13 cellular contexts compared by ENCODE assay signal in genomic region chr15:90209591-90209990, GRCh38. TPM values are rescaled to one million over a fixed set of nuclear protein-coding genes. Genes with fewer than 3 reads are reported as not detected.
A peak's percentile ranks its signal among the peaks of the same experiment; 100 is the strongest.
DNase-seq lines count a peak whose midpoint lies in the region; ATAC-seq and TF ChIP-seq lines count a peak whose summit lies in the region.
"Had no signal": no experiment of that assay in that cellular context is flagged by ENCODE, and none has a peak within 500 bp of the region (broad histone marks: within the 10 kb centered on the region; RNA-seq: fewer than 3 reads in every experiment).

No MANE protein-coding gene starts in this region.

- H2AFZ ChIP-seq in neuronal stem cell (ENCODE audit: low read length): no peak overlapping the region

- H2BK120ac ChIP-seq in neuronal stem cell (ENCODE audit: low read depth, low read length): no peak overlapping the region

- H3K4me1 Mint-ChIP-seq in activated CD4-positive, alpha-beta T cell treated with anti-CD3 and anti-CD28 coated beads for 36 hours: peaks cover 31% of the 10 kb centered on the region

- H3K27me3 ChIP-seq in neuronal stem cell (ENCODE audit: control insufficient read depth in 3 of 3, insufficient read depth in 3 of 3, low read depth in 1 of 3, low read length in 3 of 3) (no peaks in the 10 kb centered on the region), tibial nerve (no peaks in the 10 kb centered on the region)
- H3K27me3 ChIP-seq: dorsolateral prefrontal cortex had no signal

- CTCF ChIA-PET in activated CD4-positive, alpha-beta T cell treated with anti-CD3 and anti-CD28 coated beads for 36 hours (lab: Charles Lee): interaction anchor here (1.0 to 1.3 kb wide), 2 partner anchors 92 to 335 kb away, joined by 3 to 4 read pairs; no protein-coding TSS in a partner anchor
- CTCF ChIA-PET in RWPE1 (lab: Yijun Ruan, JAX): no interaction called here

- H2BK15ac ChIP-seq in neuronal stem cell (ENCODE audit: low read length): no peak overlapping the region

- intact Hi-C loops in activated CD4-positive, alpha-beta T cell treated with anti-CD3 and anti-CD28 coated beads for 36 hours (cut with DNase I, micrococcal nuclease): no loop called here

- DNase-seq in activated CD4-positive, alpha-beta T cell treated with anti-CD3 and anti-CD28 coated beads for 36 hours: peak; percentile 59
- no peak for DNase-seq in activated CD4-positive, alpha-beta T cell treated with anti-CD3 and anti-CD28 coated beads, Interleukin-2, amount 50 U/mL, for 1 hour
- DNase-seq in RWPE1 (ENCODE audit: low spot score) (no peak), neuronal stem cell (ENCODE audit: low spot score) (no peak), NCI-H1417 treated with DMSO at 0.1 percent for 48 hours (lab: John Stamatoyannopoulos, UW) (no peak), NOMO-1 (lab: John Stamatoyannopoulos, UW; ENCODE audit: unreplicated experiment in 2 of 2) (no peak), tibial nerve (ENCODE audit: low spot score in 2 of 2) (no peak)
- DNase-seq: 8988T, activated gamma-delta T cell, dorsolateral prefrontal cortex, NCI-H69 had no signal

- H4K8ac ChIP-seq in neuronal stem cell (ENCODE audit: low read depth, low read length): no peak overlapping the region

- peaks cover 3% of the 10 kb centered on the region for H3K36me3 Mint-ChIP-seq in activated CD4-positive, alpha-beta T cell treated with anti-CD3 and anti-CD28 coated beads for 36 hours (ENCODE audit: low read depth)

- H3K4me3 Mint-ChIP-seq in activated CD4-positive, alpha-beta T cell treated with anti-CD3 and anti-CD28 coated beads for 36 hours: no peak overlapping the region

- no peak overlapping the region for H3K14ac ChIP-seq in neuronal stem cell (ENCODE audit: low read length)

- peaks cover 0 to 3% of the 10 kb centered on the region in 2 donors for H3K4me1 ChIP-seq in neuronal stem cell (ENCODE audit: control insufficient read depth in 2 of 2, insufficient read depth in 1 of 2, low read depth in 1 of 2, low read length in 2 of 2)
- peaks cover 0 to 57% (median 42%) of the 10 kb centered on the region in 4 donors for H3K4me1 ChIP-seq in tibial nerve

- H3K9me3 Mint-ChIP-seq in activated CD4-positive, alpha-beta T cell treated with anti-CD3 and anti-CD28 coated beads for 36 hours (ENCODE audit: low read depth): no peaks in the 10 kb centered on the region

- H2BK5ac ChIP-seq in neuronal stem cell (ENCODE audit: low read length): no peak overlapping the region

- H3K27ac Mint-ChIP-seq in activated CD4-positive, alpha-beta T cell treated with anti-CD3 and anti-CD28 coated beads for 36 hours: peak overlapping the region; percentile 73

- H3K4ac ChIP-seq in neuronal stem cell (ENCODE audit: low read length): no peak overlapping the region

- H3K36me3 ChIP-seq in neuronal stem cell (replicated peaks in 1 of 2; ENCODE audit: control insufficient read depth in 2 of 2, insufficient read depth in 2 of 2, low read length in 2 of 2) (peaks cover 0 to 36% of the 10 kb centered on the region in 2 donors), tibial nerve (peaks cover 0 to 36% (median 0%) of the 10 kb centered on the region in 3 donors)

- POLR2A ChIA-PET in activated CD4-positive, alpha-beta T cell treated with anti-CD3 and anti-CD28 coated beads for 36 hours (lab: Charles Lee): no interaction called here
- POLR2A ChIA-PET in RWPE1 (lab: Yijun Ruan, JAX; ENCODE audit: low non-redundant PET): no interaction called here

- no peak overlapping the region for H2BK12ac ChIP-seq in neuronal stem cell (ENCODE audit: low read length)

- TF ChIP-seq CTCF in RWPE1 (conservative IDR thresholded peaks at IDR 0.05; ENCODE audit: low read depth) (no peak), tibial nerve (IDR thresholded peaks at IDR 0.05) (no peak)

- H3K27ac ChIP-seq in RWPE1: peak overlapping the region; percentile 100
- no peak overlapping the region for H3K27ac ChIP-seq in neuronal stem cell (replicated peaks; ENCODE audit: low read length)
- no peak overlapping the region for H3K27ac ChIP-seq in tibial nerve

- H4K91ac ChIP-seq in neuronal stem cell (ENCODE audit: low read depth, low read length, poor library complexity): no peak overlapping the region

- H3K23ac ChIP-seq in neuronal stem cell (ENCODE audit: low read depth, low read length, poor library complexity): no peak overlapping the region

- TF ChIP-seq EP300 in tibial nerve (IDR thresholded peaks at IDR 0.05): no peak

- H2AK5ac ChIP-seq in neuronal stem cell (ENCODE audit: low read depth, low read length): peak overlapping the region; percentile 54

- H3K18ac ChIP-seq in neuronal stem cell (ENCODE audit: low read length): no peak overlapping the region

- H3K4me3 ChIP-seq in neuronal stem cell (ENCODE audit: low read length in 2 of 2) (no peak overlapping the region), tibial nerve (no peak overlapping the region)
- H3K4me3 ChIP-seq: dorsolateral prefrontal cortex had no signal

- TF ChIP-seq POLR2A in tibial nerve (IDR thresholded peaks at IDR 0.05): no peak

- H3K27me3 Mint-ChIP-seq in activated CD4-positive, alpha-beta T cell treated with anti-CD3 and anti-CD28 coated beads for 36 hours: no peaks in the 10 kb centered on the region

- H3K79me1 ChIP-seq in neuronal stem cell (ENCODE audit: low read depth, low read length): peaks cover 7% of the 10 kb centered on the region

- H3K9me3 ChIP-seq in neuronal stem cell (replicated peaks in 1 of 2; ENCODE audit: control insufficient read depth in 2 of 2, insufficient read depth in 1 of 2, low read depth in 1 of 2, low read length in 2 of 2) (no peaks in the 10 kb centered on the region), tibial nerve (no peaks in the 10 kb centered on the region)

- H3K4me2 ChIP-seq in neuronal stem cell (ENCODE audit: insufficient read depth, low read length, poor library complexity, severe bottlenecking): no peak overlapping the region

- H3K9ac ChIP-seq in neuronal stem cell (ENCODE audit: low read depth, low read length, poor library complexity): no peak overlapping the region

- WGBS in neuronal stem cell (ENCODE audit: extremely low coverage in 2 of 2, insufficient read length in 2 of 2, insufficient replicate concordance in 1 of 2), 2 donors: no CpG with 5 or more reads among the region's 9 CpGs
- 64 to 81% methylated on average over 9 of the region's 9 CpGs for WGBS in tibial nerve, 2 donors

- peak; percentile 85 for ATAC-seq in activated CD4-positive, alpha-beta T cell treated with anti-CD3 and anti-CD28 coated beads for 36 hours
- ATAC-seq in GM21717 (IDR thresholded peaks at IDR 0.05; ENCODE audit: unreplicated experiment): peak; percentile 74

RNA-seq across cellular contexts. Expression of gene SEMA4B, which starts 8.5 kb away (rescaled TPM):
- total RNA-seq in activated CD4-positive, alpha-beta T cell treated with anti-CD3 and anti-CD28 coated beads for 36 hours: 10 to 100 TPM; 12.5 to 15.8 TPM
- polyA plus RNA-seq in neuronal stem cell (2013, experiment 1 of 2): 15.2 TPM
- 15.6 TPM for polyA plus RNA-seq in neuronal stem cell (2013, experiment 2 of 2)
- total RNA-seq in tibial nerve: 100 to 1,000 TPM in 1 of 4 donors, 10 to 100 TPM in 3; 43.1 to 104 (median 59.0) TPM

RNA-seq across cellular contexts. Expression of gene CIB1, which starts 24.1 kb away (rescaled TPM):
- 100 to 1,000 TPM; 135 to 140 TPM for total RNA-seq in activated CD4-positive, alpha-beta T cell treated with anti-CD3 and anti-CD28 coated beads for 36 hours
- polyA plus RNA-seq in neuronal stem cell (2013, experiment 1 of 2): 18.7 TPM
- 18.6 TPM for polyA plus RNA-seq in neuronal stem cell (2013, experiment 2 of 2)
- 10 to 100 TPM; 27.5 to 48.1 (median 37.8) TPM for total RNA-seq in tibial nerve

RNA-seq across cellular contexts. Expression of gene GDPGP1, which starts 24.4 kb away (rescaled TPM):
- total RNA-seq in activated CD4-positive, alpha-beta T cell treated with anti-CD3 and anti-CD28 coated beads for 36 hours: 1 to 10 TPM; 5.6 to 6.6 TPM
- polyA plus RNA-seq in neuronal stem cell (2013, experiment 1 of 2): 1.2 TPM
- polyA plus RNA-seq in neuronal stem cell (2013, experiment 2 of 2): 1.6 TPM
- 1 to 10 TPM; 1.4 to 6.9 (median 4.9) TPM for total RNA-seq in tibial nerve

RNA-seq across cellular contexts. Expression of gene TTLL13, which starts 39.8 kb away (rescaled TPM):
- under 1 TPM; 0.39 to 0.46 TPM for total RNA-seq in activated CD4-positive, alpha-beta T cell treated with anti-CD3 and anti-CD28 coated beads for 36 hours
- polyA plus RNA-seq in neuronal stem cell (2013, experiment 1 of 2): 0.32 TPM
- polyA plus RNA-seq in neuronal stem cell (2013, experiment 2 of 2): 0.10 TPM
- under 1 TPM in 1 of 4 donors, not detected in 3; 0.60 TPM for total RNA-seq in tibial nerve
- total RNA-seq: LHCN-M2 had no signal

RNA-seq across cellular contexts. Expression of gene NGRN, which starts 55.9 kb away (rescaled TPM):
- 10 to 100 TPM; 22.0 to 23.9 TPM for total RNA-seq in activated CD4-positive, alpha-beta T cell treated with anti-CD3 and anti-CD28 coated beads for 36 hours
- polyA plus RNA-seq in neuronal stem cell (2013, experiment 1 of 2): 106 TPM
- polyA plus RNA-seq in neuronal stem cell (2013, experiment 2 of 2): 104 TPM
- 10 to 100 TPM; 70.1 to 90.0 (median 74.6) TPM for total RNA-seq in tibial nerve
